26 cellular contexts compared by ENCODE assay signal in genomic region chr11:9057888-9058287, GRCh38. TPM values are rescaled to one million over a fixed set of nuclear protein-coding genes. Genes with fewer than 3 reads are reported as not detected.
"Had no signal": no experiment of that assay in that cellular context is flagged by ENCODE, and none has a peak within 500 bp of the region (broad histone marks: within the 10 kb centered on the region; RNA-seq: fewer than 3 reads in every experiment).

No MANE protein-coding gene starts in this region.

- ATAC-seq: activated naive CD8-positive, alpha-beta T cell treated with anti-CD3 and anti-CD28 coated beads, Interleukin-2, amount 50 U/mL, for 24 hours; body of pancreas; heart left ventricle; left lobe of liver; lower lobe of right lung; mucosa of descending colon; right lobe of liver; stimulated activated naive B cell treated with anti-CD40 and anti-IgM and Interleukin-4, amounts not matched to agents 10 μg/mL and 1 μg/mL and 100 μg/mL, for 72 hours had no signal

- DNase-seq: activated CD4-positive, alpha-beta memory T cell treated with anti-CD3 and anti-CD28 coated beads, Interleukin-2, amount 10 ng/mL, durations not matched to agents 7 days and 5 days; activated CD4-positive, alpha-beta T cell treated with anti-CD3 and anti-CD28 coated beads for 48 hours; activated gamma-delta T cell; activated naive CD4-positive, alpha-beta T cell treated with anti-CD3 and anti-CD28 coated beads, Interleukin-2, amount 50 U/mL, for 16 hours; activated naive CD8-positive, alpha-beta T cell treated with anti-CD3 and anti-CD28 coated beads, Interleukin-2, amount 50 U/mL, for 24 hours; body of pancreas; cortex of kidney; heart left ventricle; immature natural killer cell; lower lobe of right lung; mesendoderm; mucosa of descending colon; naive B cell; posterior cingulate gyrus; right lobe of liver; stimulated activated CD4-positive, alpha-beta T cell treated with anti-CD3 and anti-CD28 coated beads, Interleukin-15, amount 100 ng/mL, for 24 hours; stimulated activated naive B cell treated with anti-CD40 and anti-IgM and Interleukin-4, amounts not matched to agents 10 μg/mL and 1 μg/mL and 100 μg/mL, for 72 hours; T1000; testis; trophoblast cell had no signal

- H3K4me1 ChIP-seq: body of pancreas, lower lobe of right lung, right lobe of liver, testis had no signal

- H3K9me3 Mint-ChIP-seq: activated CD4-positive, alpha-beta memory T cell treated with anti-CD3 and anti-CD28 coated beads, Interleukin-2, amount 10 ng/mL, durations not matched to agents 7 days and 5 days; activated naive CD8-positive, alpha-beta T cell treated with anti-CD3 and anti-CD28 coated beads, Interleukin-2, amount 50 U/mL, for 24 hours; activated T-helper 1 cell treated with anti-CD3 and anti-CD28 coated beads, Interleukin-12 subunit alpha, Interleukin-12 subunit beta, Interleukin-2, Interleukin-4 antibody, amounts not matched to agents 30 ng/mL and 10 ng/mL and 1 ng/mL, durations not matched to agents 14 hours and 24 hours and 36 hours; immature natural killer cell; naive B cell; stimulated activated naive B cell treated with anti-CD40 and anti-IgM and Interleukin-4, amounts not matched to agents 10 μg/mL and 1 μg/mL and 100 μg/mL, for 72 hours; T-helper 1 cell treated with Interleukin-12 subunit alpha and Interleukin-12 subunit beta and Interleukin-4 antibody, amounts not matched to agents 30 μg/mL and 1 μg/mL, for 36 hours had no signal

- H3K4me1 Mint-ChIP-seq: immature natural killer cell, naive B cell had no signal

- H3K4me3 Mint-ChIP-seq: activated CD4-positive, alpha-beta memory T cell treated with anti-CD3 and anti-CD28 coated beads, Interleukin-2, amount 10 ng/mL, durations not matched to agents 7 days and 5 days; activated naive CD8-positive, alpha-beta T cell treated with anti-CD3 and anti-CD28 coated beads, Interleukin-2, amount 50 U/mL, for 24 hours; activated T-helper 1 cell treated with anti-CD3 and anti-CD28 coated beads, Interleukin-12 subunit alpha, Interleukin-12 subunit beta, Interleukin-2, Interleukin-4 antibody, amounts not matched to agents 30 ng/mL and 10 ng/mL and 1 ng/mL, durations not matched to agents 14 hours and 24 hours and 36 hours; immature natural killer cell; naive B cell; stimulated activated naive B cell treated with anti-CD40 and anti-IgM and Interleukin-4, amounts not matched to agents 10 μg/mL and 1 μg/mL and 100 μg/mL, for 72 hours; T-helper 1 cell treated with Interleukin-12 subunit alpha and Interleukin-12 subunit beta and Interleukin-4 antibody, amounts not matched to agents 30 μg/mL and 1 μg/mL, for 36 hours had no signal

- H3K9me3 ChIP-seq: body of pancreas, heart left ventricle, lower lobe of right lung, mucosa of descending colon, right lobe of liver, testis had no signal

- H3K4me2 ChIP-seq: smooth muscle cell had no signal

- H3K27me3 ChIP-seq: body of pancreas, cardiac muscle cell, heart left ventricle, right lobe of liver, testis had no signal

- H3K27ac Mint-ChIP-seq: activated CD4-positive, alpha-beta memory T cell treated with anti-CD3 and anti-CD28 coated beads, Interleukin-2, amount 10 ng/mL, durations not matched to agents 7 days and 5 days; activated naive CD8-positive, alpha-beta T cell treated with anti-CD3 and anti-CD28 coated beads, Interleukin-2, amount 50 U/mL, for 24 hours; activated T-helper 1 cell treated with anti-CD3 and anti-CD28 coated beads, Interleukin-12 subunit alpha, Interleukin-12 subunit beta, Interleukin-2, Interleukin-4 antibody, amounts not matched to agents 30 ng/mL and 10 ng/mL and 1 ng/mL, durations not matched to agents 14 hours and 24 hours and 36 hours; immature natural killer cell; naive B cell; stimulated activated naive B cell treated with anti-CD40 and anti-IgM and Interleukin-4, amounts not matched to agents 10 μg/mL and 1 μg/mL and 100 μg/mL, for 72 hours; T-helper 1 cell treated with Interleukin-12 subunit alpha and Interleukin-12 subunit beta and Interleukin-4 antibody, amounts not matched to agents 30 μg/mL and 1 μg/mL, for 36 hours had no signal

- H3K36me3 Mint-ChIP-seq: immature natural killer cell; naive B cell; stimulated activated naive B cell treated with anti-CD40 and anti-IgM and Interleukin-4, amounts not matched to agents 10 μg/mL and 1 μg/mL and 100 μg/mL, for 72 hours had no signal

- FAIRE-seq: endometrium had no signal

- H3K4me3 ChIP-seq: body of pancreas, cardiac muscle cell, heart left ventricle, lower lobe of right lung, mucosa of descending colon, right lobe of liver, smooth muscle cell, testis had no signal

- H3K27ac ChIP-seq: body of pancreas, cardiac muscle cell, lower lobe of right lung, right lobe of liver, testis had no signal

- H3K36me3 ChIP-seq: cardiac muscle cell, lower lobe of right lung, right lobe of liver had no signal

RNA-seq across cellular contexts. Expression of gene SCUBE2, which starts 33.5 kb away (rescaled TPM):
- total RNA-seq: activated CD4-positive, alpha-beta memory T cell treated with anti-CD3 and anti-CD28 coated beads, Interleukin-2, amount 10 ng/mL, durations not matched to agents 7 days and 5 days; activated T-helper 1 cell treated with anti-CD3 and anti-CD28 coated beads, Interleukin-12 subunit alpha, Interleukin-12 subunit beta, Interleukin-2, Interleukin-4 antibody, amounts not matched to agents 30 ng/mL and 10 ng/mL and 1 ng/mL, durations not matched to agents 14 hours and 24 hours and 36 hours had no signal
- polyA plus RNA-seq: cardiac muscle cell, immature natural killer cell had no signal
